Comparison of ENCODE assay signal across 11 cellular contexts in genomic region chr4:161260819-161261218, GRCh38.
"Had no signal": no experiment of that assay in that cellular context is flagged by ENCODE, and none has a peak within 500 bp of the region (broad histone marks: within the 10 kb centered on the region; RNA-seq: fewer than 3 reads in every experiment).

No MANE protein-coding gene starts in this region.

- DNase-seq: GM23248, GOT3, H7, H9, HCEC 1CT, HFFc6 had no signal

- FAIRE-seq: H1, H54 had no signal

- H3K9ac ChIP-seq: GM23248 had no signal

- H3K4me3 ChIP-seq: GM23248, GM23338, HAP-1 had no signal

- ATAC-seq: GM23338, HCT116 had no signal

- H2AFZ ChIP-seq: GM23248, GM23338 had no signal

- H3K4me2 ChIP-seq: GM23338 had no signal

- H3K27ac ChIP-seq: GM23248 had no signal

- H3K36me3 ChIP-seq: HAP-1 had no signal

- H3K4me1 ChIP-seq: HAP-1 had no signal
